In the genomic region with DNA sequence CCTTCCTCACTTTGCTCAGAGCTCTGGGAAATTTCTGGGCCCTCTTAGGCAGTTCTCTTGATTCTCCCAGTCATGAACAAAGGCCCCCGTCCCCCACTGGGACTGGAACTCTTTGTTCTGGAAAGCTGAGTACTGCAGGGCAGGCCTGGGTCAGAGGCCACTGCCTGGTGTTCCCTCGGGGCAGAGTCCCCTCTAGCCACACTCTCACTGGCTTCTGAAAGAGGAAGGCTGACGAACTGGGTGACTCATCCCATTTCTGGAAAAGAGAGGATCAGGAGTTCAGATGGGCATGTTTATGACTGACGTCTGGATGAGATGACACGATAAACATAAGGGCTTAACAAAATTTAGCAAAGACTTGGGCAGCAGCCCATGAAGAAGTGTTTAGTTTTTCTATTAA, we compare ENCODE assay signal across 10 cellular contexts. TPM values are rescaled to one million over a fixed set of nuclear protein-coding genes. Genes with fewer than 3 reads are reported as not detected.
A peak's percentile ranks its signal among the peaks of the same experiment; 100 is the strongest.
DNase-seq lines count a peak whose midpoint lies in the region; ATAC-seq, FAIRE-seq and TF ChIP-seq lines count a peak whose summit lies in the region.
"Had no signal": no experiment of that assay in that cellular context is flagged by ENCODE, and none has a peak within 500 bp of the region (broad histone marks: within the 10 kb centered on the region; RNA-seq: fewer than 3 reads in every experiment).

No MANE protein-coding gene starts in this region.

- no peaks in the 10 kb centered on the region for H3K9me1 ChIP-seq in keratinocyte (ENCODE audit: control insufficient read depth, extremely low read depth, insufficient read depth, low read length)

- no peaks in the 10 kb centered on the region for H3K9me3 Mint-ChIP-seq in activated naive CD4-positive, alpha-beta T cell treated with anti-CD3 and anti-CD28 coated beads, Interleukin-2, amount 10 ng/mL, durations not matched to agents 7 days and 5 days
- H3K9me3 Mint-ChIP-seq: activated B cell treated with CpG ODN at 0.5 μM for 24 hours; CD4-positive, CD25-positive, alpha-beta regulatory T cell had no signal

- no peaks in the 10 kb centered on the region for H3K27me3 Mint-ChIP-seq in activated naive CD4-positive, alpha-beta T cell treated with anti-CD3 and anti-CD28 coated beads, Interleukin-2, amount 10 ng/mL, durations not matched to agents 7 days and 5 days
- H3K27me3 Mint-ChIP-seq: activated B cell treated with CpG ODN at 0.5 μM for 24 hours; CD4-positive, CD25-positive, alpha-beta regulatory T cell had no signal

- H3K4me1 ChIP-seq in ascending aorta (no peaks in the 10 kb centered on the region), keratinocyte (ENCODE audit: control insufficient read depth, extremely low read depth, insufficient read depth, low read length) (peaks cover 17% of the 10 kb centered on the region), uterus (no peaks in the 10 kb centered on the region)

- dilution Hi-C loops in keratinocyte (cut with MboI; ENCODE audit: extremely low pct_ligation_motif_present, low sequenced_read_pairs), result no loop called here

- H3K79me2 ChIP-seq in keratinocyte (ENCODE audit: control insufficient read depth, insufficient read depth, low read length), result no peaks in the 10 kb centered on the region

- H3K27ac ChIP-seq in ascending aorta (no peak overlapping the region), keratinocyte (ENCODE audit: control insufficient read depth, insufficient read depth, low read length) (no peak overlapping the region), uterus (peak overlapping the region in 1 of 2 donors; percentile 33)

- H2AFZ ChIP-seq in keratinocyte (ENCODE audit: control insufficient read depth, low read length), result no peak overlapping the region

- no peak overlapping the region for H3K4me3 Mint-ChIP-seq in activated naive CD4-positive, alpha-beta T cell treated with anti-CD3 and anti-CD28 coated beads, Interleukin-2, amount 10 ng/mL, durations not matched to agents 7 days and 5 days
- H3K4me3 Mint-ChIP-seq: activated B cell treated with CpG ODN at 0.5 μM for 24 hours had no signal

- H3K4me3 ChIP-seq in ascending aorta (no peak overlapping the region), keratinocyte (ENCODE audit: control insufficient read depth in 2 of 3, extremely low read depth in 1 of 3, insufficient read depth in 2 of 3, low read depth in 1 of 3, low read length in 3 of 3) (no peak overlapping the region), uterus (no peak overlapping the region)

- H3K36me3 ChIP-seq in ascending aorta (no peaks in the 10 kb centered on the region), keratinocyte (ENCODE audit: control insufficient read depth in 2 of 2, extremely low read depth in 1 of 2, insufficient read depth in 2 of 2, low read length in 2 of 2) (no peaks in the 10 kb centered on the region), uterus (no peaks in the 10 kb centered on the region)

- H3K27ac Mint-ChIP-seq in activated naive CD4-positive, alpha-beta T cell treated with anti-CD3 and anti-CD28 coated beads, Interleukin-2, amount 10 ng/mL, durations not matched to agents 7 days and 5 days, result peak overlapping the region; percentile 81
- H3K27ac Mint-ChIP-seq: activated B cell treated with CpG ODN at 0.5 μM for 24 hours had no signal

- H4K20me1 ChIP-seq in keratinocyte (ENCODE audit: control insufficient read depth, extremely low read depth, insufficient read depth, low read length), result no peaks in the 10 kb centered on the region

- no peak for FAIRE-seq in keratinocyte (lab: Jason Lieb, UNC)

- no peak for TF ChIP-seq POLR2A in uterus (IDR thresholded peaks at IDR 0.05)

- TF ChIP-seq CTCF in ascending aorta (IDR thresholded peaks at IDR 0.05), result no peak
- no peak for TF ChIP-seq CTCF in keratinocyte (optimal IDR thresholded peaks at IDR 0.05 in 1 of 3, IDR thresholded peaks at IDR 0.05 in 1 of 3, conservative IDR thresholded peaks at IDR 0.05 in 1 of 3; ENCODE audit: extremely low read depth in 1 of 3, insufficient read depth in 2 of 3, low read length in 3 of 3)
- no peak for TF ChIP-seq CTCF in uterus (IDR thresholded peaks at IDR 0.05)

- DNase-seq in activated naive CD4-positive, alpha-beta T cell treated with anti-CD3 and anti-CD28 coated beads, Interleukin-2, amount 10 ng/mL, durations not matched to agents 7 days and 5 days, result no peak
- DNase-seq in activated naive CD4-positive, alpha-beta T cell (lab: John Stamatoyannopoulos, UW), result no peak
- DNase-seq in ascending aorta (ENCODE audit: low spot score in 2 of 2), result peak; percentile 36 to 75
- no peak for DNase-seq in keratinocyte (ENCODE audit: low read depth, low spot score)
- peak; percentile 18 to 38 for DNase-seq in uterus
- no peak for DNase-seq in NCI-H2029 (lab: John Stamatoyannopoulos, UW)
- DNase-seq: activated B cell treated with CpG ODN at 0.5 μM for 24 hours; CD4-positive, CD25-positive, alpha-beta regulatory T cell had no signal

- ATAC-seq in GM21381 (IDR thresholded peaks at IDR 0.05; ENCODE audit: unreplicated experiment) (no peak), GM18909 (IDR thresholded peaks at IDR 0.05; ENCODE audit: poor library complexity, unreplicated experiment) (no peak)

- H3K9me3 ChIP-seq in ascending aorta (no peaks in the 10 kb centered on the region), keratinocyte (ENCODE audit: control insufficient read depth, low read depth, low read length) (no peaks in the 10 kb centered on the region), uterus (no peaks in the 10 kb centered on the region)

- H3K27me3 ChIP-seq in ascending aorta, result no peaks in the 10 kb centered on the region
- no peaks in the 10 kb centered on the region for H3K27me3 ChIP-seq in keratinocyte (ENCODE audit: control insufficient read depth, extremely low read depth, insufficient read depth, low read length)
- no peaks in the 10 kb centered on the region for H3K27me3 ChIP-seq in uterus

- H3K4me1 Mint-ChIP-seq in activated naive CD4-positive, alpha-beta T cell treated with anti-CD3 and anti-CD28 coated beads, Interleukin-2, amount 10 ng/mL, durations not matched to agents 7 days and 5 days, result peaks cover 27% of the 10 kb centered on the region

- peak overlapping the region; percentile 16 for H3K4me2 ChIP-seq in keratinocyte (ENCODE audit: control insufficient read depth, extremely low read depth, insufficient read depth, low read depth, low read length)

- H3K9ac ChIP-seq in keratinocyte (ENCODE audit: control insufficient read depth, extremely low read depth, insufficient read depth, low read length), result no peak overlapping the region

- intact Hi-C loops in ascending aorta (cut with DNase I) (no loop called here), uterus (cut with DNase I; ENCODE audit: low total_unique reads) (no loop called here)

- CTCF ChIA-PET in activated naive CD4-positive, alpha-beta T cell treated with anti-CD3 and anti-CD28 coated beads, Interleukin-2, amount 10 ng/mL, durations not matched to agents 7 days and 5 days (lab: Charles Lee), result no interaction called here

- H3K36me3 Mint-ChIP-seq in activated naive CD4-positive, alpha-beta T cell treated with anti-CD3 and anti-CD28 coated beads, Interleukin-2, amount 10 ng/mL, durations not matched to agents 7 days and 5 days, result no peaks in the 10 kb centered on the region
- H3K36me3 Mint-ChIP-seq: CD4-positive, CD25-positive, alpha-beta regulatory T cell had no signal

RNA-seq across cellular contexts. Expression of a gene that starts 47.7 kb away (rescaled TPM):
- total RNA-seq in ascending aorta (89.3 TPM), uterus (100 to 1,000 TPM; 124 to 387 (median 268) TPM)
- 83.2 to 127 TPM (median 98.1 TPM) in 3 replicates for polyA plus RNA-seq in keratinocyte
- polyA plus RNA-seq in keratinocyte (2011; ENCODE audit: low read depth), result 557 TPM
- polyA plus RNA-seq in keratinocyte (2011; cell fraction: cytosol; rRNA removed), result 54.7 and 75.1 TPM in 2 replicates
- 95.3 and 148 TPM in 2 replicates for polyA plus RNA-seq in keratinocyte (2011; cell fraction: nucleus; rRNA removed)
- 149 and 182 TPM in 2 replicates for polyA plus RNA-seq in keratinocyte (2012; ENCODE audit: low replicate concordance)
- 58.7 to 160 TPM (median 143 TPM) in 3 replicates for polyA minus RNA-seq in keratinocyte
- polyA minus RNA-seq in keratinocyte (2011; cell fraction: cytosol; rRNA and poly(A)+ RNA removed), result 88.8 TPM
- 134 and 234 TPM in 2 replicates for polyA minus RNA-seq in keratinocyte (2011; cell fraction: nucleus; rRNA and poly(A)+ RNA removed)

Comparison
In these comparisons a context has a peak if more than half of its experiments do, and no peak if none do; other contexts are left out.
1. DNase-seq: peak in ascending aorta (2 of 2) and uterus (2 of 2); none in activated naive CD4-positive, alpha-beta T cell treated with anti-CD3 and anti-CD28 coated beads, Interleukin-2, amount 10 ng/mL, durations not matched to agents 7 days and 5 days (single experiment), activated naive CD4-positive, alpha-beta T cell (0 of 4), keratinocyte (single experiment) and NCI-H2029 (single experiment).